Comparison of ENCODE assay signal across 21 cellular contexts in the genomic region with DNA sequence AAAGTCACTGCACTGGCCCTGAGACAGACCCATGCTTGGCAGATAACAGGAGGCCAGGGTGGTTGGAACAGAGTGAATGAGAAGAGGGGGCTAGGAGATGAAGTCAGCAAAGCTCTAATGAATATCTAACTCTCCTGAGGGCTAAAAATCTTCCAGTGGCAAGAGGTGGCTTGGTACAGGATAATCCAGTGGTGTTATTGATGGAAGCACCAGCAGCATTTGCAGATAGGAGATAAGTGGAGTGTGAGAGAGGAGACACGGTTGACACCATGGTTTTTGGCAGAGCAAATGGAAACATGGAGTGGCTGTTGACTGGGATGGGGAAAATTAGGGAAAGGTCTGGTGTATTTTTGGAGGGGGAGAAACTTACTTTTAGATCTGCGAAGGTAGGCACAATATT.
"Had no signal": no experiment of that assay in that cellular context is flagged by ENCODE, and none has a peak within 500 bp of the region (broad histone marks: within the 10 kb centered on the region; RNA-seq: fewer than 3 reads in every experiment).

No MANE protein-coding gene starts in this region.

- H3K4me2 ChIP-seq: hepatocyte had no signal

- H2AFZ ChIP-seq: hepatocyte had no signal

- H3K4me3 Mint-ChIP-seq: effector memory CD8-positive, alpha-beta T cell; naive thymus-derived CD8-positive, alpha-beta T cell; nephron progenitor cell; stimulated activated naive CD8-positive, alpha-beta T cell treated with anti-CD3 and anti-CD28 coated beads, Interleukin-15, amount 100 ng/mL, for 72 hours had no signal

- H3K9me3 ChIP-seq: left lung, lower lobe of right lung, ovary, psoas muscle, sigmoid colon, suprapubic skin, vagina had no signal

- H3K36me3 ChIP-seq: left lung, lower lobe of right lung, ovary, sigmoid colon, suprapubic skin, vagina had no signal

- H3K27ac Mint-ChIP-seq: effector memory CD8-positive, alpha-beta T cell; naive thymus-derived CD8-positive, alpha-beta T cell; nephron progenitor cell; stimulated activated naive CD8-positive, alpha-beta T cell treated with anti-CD3 and anti-CD28 coated beads, Interleukin-15, amount 100 ng/mL, for 72 hours had no signal

- H3K4me1 ChIP-seq: left lung, lower lobe of right lung, psoas muscle, sigmoid colon, vagina had no signal

- H3K36me3 Mint-ChIP-seq: naive thymus-derived CD8-positive, alpha-beta T cell had no signal

- ATAC-seq: effector memory CD8-positive, alpha-beta T cell; left lung; lower lobe of right lung; naive thymus-derived CD8-positive, alpha-beta T cell; psoas muscle; stimulated activated naive CD8-positive, alpha-beta T cell treated with anti-CD3 and anti-CD28 coated beads, Interleukin-15, amount 100 ng/mL, for 72 hours had no signal

- H3K27ac ChIP-seq: coronary artery, hepatocyte, left lung, lower lobe of right lung, ovary, psoas muscle, sigmoid colon, suprapubic skin, vagina had no signal

- H3K9me3 Mint-ChIP-seq: effector memory CD8-positive, alpha-beta T cell; naive thymus-derived CD8-positive, alpha-beta T cell; nephron progenitor cell; stimulated activated naive CD8-positive, alpha-beta T cell treated with anti-CD3 and anti-CD28 coated beads, Interleukin-15, amount 100 ng/mL, for 72 hours had no signal

- H3K4me1 Mint-ChIP-seq: naive thymus-derived CD8-positive, alpha-beta T cell; nephron progenitor cell; stimulated activated naive CD8-positive, alpha-beta T cell treated with anti-CD3 and anti-CD28 coated beads, Interleukin-15, amount 100 ng/mL, for 72 hours had no signal

- H3K4me3 ChIP-seq: coronary artery, hepatocyte, left lung, lower lobe of right lung, ovary, psoas muscle, sigmoid colon, suprapubic skin, vagina had no signal

- H3K27me3 ChIP-seq: hepatocyte, left lung, ovary, sigmoid colon, suprapubic skin, vagina had no signal

- DNase-seq: dermis blood vessel endothelial cell; effector memory CD8-positive, alpha-beta T cell; kidney; left lung; lower lobe of right lung; naive thymus-derived CD8-positive, alpha-beta T cell; nephron progenitor cell; occipital lobe; ovary; posterior cingulate gyrus; psoas muscle; sigmoid colon; stimulated activated CD4-positive, alpha-beta T cell treated with anti-CD3 and anti-CD28 coated beads, Interleukin-2, amount 100 ng/mL, for 24 hours; stimulated activated CD4-positive, alpha-beta T cell treated with anti-CD3 and anti-CD28 coated beads, Interleukin-4, amount 100 ng/mL, for 4 hours; stimulated activated naive CD4-positive, alpha-beta T cell; stimulated activated naive CD8-positive, alpha-beta T cell treated with anti-CD3 and anti-CD28 coated beads, Interleukin-15, amount 100 ng/mL, for 72 hours; trophoblast cell had no signal
